Comparison of ENCODE assay signal across 8 cellular contexts in genomic region chr15:41559489-41560177, GRCh38. TPM values are rescaled to one million over a fixed set of nuclear protein-coding genes. Genes with fewer than 3 reads are reported as not detected.
DNase-seq lines count a peak whose midpoint lies in the region; ATAC-seq and TF ChIP-seq lines count a peak whose summit lies in the region.

No MANE protein-coding gene starts in this region.

- WGBS in HUES64, result 2% methylated on average over 31 of the region's 32 CpGs

- H4K20me1 ChIP-seq in BLaER1, result peaks cover 11% of the 10 kb centered on the region; the same call in 1 of the 2 replicates

- peak overlapping the region; percentile 99 for H3K4me2 ChIP-seq in BLaER1

- H3K36me3 ChIP-seq in BLaER1 (no peaks in the 10 kb centered on the region), HUES64 (ENCODE audit: insufficient read depth, low read length) (peaks cover 26% of the 10 kb centered on the region)

- peaks cover 63% of the 10 kb centered on the region for H3K4me1 Mint-ChIP-seq in brain

- peak overlapping the region; percentile 63 to 80 (median 75) for H3K27ac Mint-ChIP-seq in brain

- H3K4me3 ChIP-seq in BLaER1, result peak overlapping the region; percentile 71
- peak overlapping the region; percentile 73 for H3K4me3 ChIP-seq in HUES64 (ENCODE audit: low read length)

- peaks cover 3% of the 10 kb centered on the region for H3K27me3 Mint-ChIP-seq in brain

- peak in 36 of 49 donors; percentile 12 to 65 (median 38) for DNase-seq in substantia nigra (lab: John Stamatoyannopoulos, UW)
- no peak for DNase-seq in NCI-H1105 treated with DMSO at 0.1 percent for 48 hours (lab: John Stamatoyannopoulos, UW)
- no peak for DNase-seq in COR-L47 (lab: John Stamatoyannopoulos, UW)

- no peaks in the 10 kb centered on the region for H3K9me3 Mint-ChIP-seq in brain

- 0 out of 2 replicates have a peak overlapping the region, but pooled peaks have one; percentile 4 for H3K27ac ChIP-seq in BLaER1
- peak overlapping the region; percentile 69 for H3K27ac ChIP-seq in HUES64 (ENCODE audit: low read depth, low read length)
- peak overlapping the region; percentile 92 for H3K27ac ChIP-seq in layer of hippocampus (ENCODE audit: low read depth, low read length)
- peak overlapping the region; percentile 97 for H3K27ac ChIP-seq in substantia nigra (ENCODE audit: low read depth, low read length, poor library complexity, severe bottlenecking)

- no peak for TF ChIP-seq CTCF in brain (conservative IDR thresholded peaks at IDR 0.05)

- H3K9me3 ChIP-seq in BLaER1 (no peaks in the 10 kb centered on the region), HUES64 (ENCODE audit: insufficient read depth, low read depth, low read length) (no peaks in the 10 kb centered on the region)

- H3K36me3 Mint-ChIP-seq in brain, result no peaks in the 10 kb centered on the region

- ATAC-seq in HG03432 (IDR thresholded peaks at IDR 0.05; ENCODE audit: unreplicated experiment), result no peak

- peaks cover 67% of the 10 kb centered on the region for H3K4me1 ChIP-seq in BLaER1
- H3K4me1 ChIP-seq in HUES64 (ENCODE audit: insufficient read depth, low read length), result peaks cover 56% of the 10 kb centered on the region

- H3K27me3 ChIP-seq in BLaER1 (peaks cover 15% of the 10 kb centered on the region), HUES64 (ENCODE audit: insufficient read depth, low read length) (no peaks in the 10 kb centered on the region), layer of hippocampus (ENCODE audit: control insufficient read depth, insufficient read depth, low read length) (no peaks in the 10 kb centered on the region)

- H3K4me3 Mint-ChIP-seq in brain, result peak overlapping the region; percentile 89 to 93 (median 90)

- H3K9ac ChIP-seq in BLaER1, result peak overlapping the region; percentile 76
- peak overlapping the region; percentile 72 for H3K9ac ChIP-seq in HUES64 (ENCODE audit: low read depth, low read length)

RNA-seq across cellular contexts. Expression of gene TYRO3, which starts 0.6 kb away (rescaled TPM):
- 66.2 TPM for polyA plus RNA-seq in HUES64 (2013, experiment 1 of 2)
- 76.8 TPM for polyA plus RNA-seq in HUES64 (2013, experiment 2 of 2)
- polyA plus RNA-seq in brain (ENCODE audit: insufficient read depth, low read depth, low replicate concordance), result 72.1 TPM

RNA-seq across cellular contexts. Expression of gene RPAP1, which starts 15.6 kb away (rescaled TPM):
- 32.8 TPM for polyA plus RNA-seq in HUES64 (2013, experiment 1 of 2)
- 33.0 TPM for polyA plus RNA-seq in HUES64 (2013, experiment 2 of 2)
- 22.6 TPM for polyA plus RNA-seq in brain (ENCODE audit: insufficient read depth, low read depth, low replicate concordance)

RNA-seq across cellular contexts. Expression of gene LTK, which starts 46.0 kb away (rescaled TPM):
- not detected for polyA plus RNA-seq in HUES64 (2013, experiment 1 of 2)
- not detected for polyA plus RNA-seq in HUES64 (2013, experiment 2 of 2)
- 2.4 TPM for polyA plus RNA-seq in brain (ENCODE audit: insufficient read depth, low read depth, low replicate concordance)

Comparison
In these comparisons a context has a peak if more than half of its experiments do, and no peak if none do; other contexts are left out.
1. H3K27ac ChIP-seq: peak in every context shown above with its lines; median percentile 97 in substantia nigra; 92 in layer of hippocampus; 69 in HUES64; 4 in BLaER1.
2. DNase-seq: peak in substantia nigra (36 of 49); none in NCI-H1105 treated with DMSO at 0.1 percent for 48 hours (single experiment) and COR-L47 (single experiment).